ENCODE assay signal across 15 cellular contexts in the genomic region with DNA sequence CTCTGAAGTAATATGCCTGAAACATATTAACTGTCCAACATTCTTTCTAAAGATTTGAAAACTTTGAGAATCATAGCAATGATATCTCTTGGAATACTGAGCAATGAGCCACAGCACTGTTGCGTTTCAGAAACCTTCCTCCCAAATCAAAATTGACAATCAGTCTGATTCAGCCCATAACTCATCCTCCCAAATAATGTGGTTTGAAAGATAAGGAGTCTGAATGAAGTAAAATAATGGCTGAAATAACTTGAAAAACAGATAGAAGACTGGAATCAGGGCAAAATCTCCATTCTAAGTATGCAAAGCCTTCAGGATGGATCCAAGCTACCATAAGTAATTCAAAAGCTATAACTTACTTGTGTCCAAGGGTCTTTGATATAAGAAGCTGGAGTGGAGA.
DNase-seq lines count a peak whose midpoint lies in the region; ATAC-seq and TF ChIP-seq lines count a peak whose summit lies in the region.
"Had no signal": no experiment of that assay in that cellular context is flagged by ENCODE, and none has a peak within 500 bp of the region (broad histone marks: within the 10 kb centered on the region; RNA-seq: fewer than 3 reads in every experiment).

No MANE protein-coding gene starts in this region.

- no peaks in the 10 kb centered on the region for H3K36me3 Mint-ChIP-seq in nephron (ENCODE audit: low read depth)
- no peaks in the 10 kb centered on the region for H3K36me3 Mint-ChIP-seq in CD4-positive, alpha-beta T cell (ENCODE audit: low read depth)
- H3K36me3 Mint-ChIP-seq: CD8-positive, alpha-beta T cell had no signal

- no peak for ATAC-seq in HG03045 (IDR thresholded peaks at IDR 0.05; ENCODE audit: unreplicated experiment)
- no peak for ATAC-seq in CD4-positive, alpha-beta T cell (ENCODE audit: poor library complexity)
- ATAC-seq: CD8-positive, alpha-beta T cell; HCT116 had no signal

- H3K27me3 Mint-ChIP-seq in nephron (ENCODE audit: low read depth) = no peaks in the 10 kb centered on the region
- no peaks in the 10 kb centered on the region for H3K27me3 Mint-ChIP-seq in CD4-positive, alpha-beta T cell

- H3K4me1 Mint-ChIP-seq in nephron = peaks cover 49% of the 10 kb centered on the region
- H3K4me1 Mint-ChIP-seq in CD4-positive, alpha-beta T cell (ENCODE audit: low read depth) = no peaks in the 10 kb centered on the region

- H3K27me3 ChIP-seq in CD4-positive, alpha-beta T cell (ENCODE audit: control insufficient read depth, insufficient read depth, low read length) = no peaks in the 10 kb centered on the region
- H3K27me3 ChIP-seq: BE2C had no signal

- peak overlapping the region in 1 of 3 experiments; percentile 7 for H3K4me3 Mint-ChIP-seq in nephron
- no peak overlapping the region for H3K4me3 Mint-ChIP-seq in CD4-positive, alpha-beta T cell
- H3K4me3 Mint-ChIP-seq: CD8-positive, alpha-beta T cell had no signal

- intact Hi-C loops in CD4-positive, alpha-beta T cell (cut with DNase I, micrococcal nuclease) = no loop called here

- TF ChIP-seq CTCF in nephron (IDR thresholded peaks at IDR 0.05; ENCODE audit: unreplicated experiment in 3 of 3) = no peak
- no peak for TF ChIP-seq CTCF in CD4-positive, alpha-beta T cell (IDR thresholded peaks at IDR 0.05)

- CTCF ChIA-PET in CD4-positive, alpha-beta T cell (lab: Charles Lee) = no interaction called here

- peak; percentile 15 for DNase-seq in OCI-M1 (lab: John Stamatoyannopoulos, UW)
- peak; percentile 76 for DNase-seq in amniotic epithelial cell (ENCODE audit: low read depth)
- DNase-seq in fibroblast of peridontal ligament (ENCODE audit: extremely low read depth) = peak; percentile 28
- DNase-seq in COR-L47 (lab: John Stamatoyannopoulos, UW) = no peak
- no peak for DNase-seq in activated T-cell treated with anti-CD3 and anti-CD28 coated beads, Interleukin-2, amount 50 U/mL, for 1 hour
- DNase-seq in CD4-positive, alpha-beta T cell = no peak
- DNase-seq: BE2C; Caco-2; CD8-positive, alpha-beta T cell; DND-41; GDM1 had no signal

- no peak overlapping the region for H3K27ac ChIP-seq in CD4-positive, alpha-beta T cell (ENCODE audit: low read depth, low read length)
- H3K27ac ChIP-seq: C4-2B had no signal

- no peaks in the 10 kb centered on the region for H3K9me3 Mint-ChIP-seq in nephron
- no peaks in the 10 kb centered on the region for H3K9me3 Mint-ChIP-seq in CD4-positive, alpha-beta T cell
- H3K9me3 Mint-ChIP-seq: CD8-positive, alpha-beta T cell had no signal

- peak overlapping the region; percentile 42 to 97 (median 93) for H3K27ac Mint-ChIP-seq in nephron
- no peak overlapping the region for H3K27ac Mint-ChIP-seq in CD4-positive, alpha-beta T cell
- H3K27ac Mint-ChIP-seq: CD8-positive, alpha-beta T cell had no signal

- no peaks in the 10 kb centered on the region for H3K9me3 ChIP-seq in CD4-positive, alpha-beta T cell (ENCODE audit: control insufficient read depth, low read length)
- H3K9me3 ChIP-seq: BE2C, Caco-2 had no signal

- POLR2A ChIA-PET in CD4-positive, alpha-beta T cell (lab: Charles Lee) = no interaction called here

Comparison
In these comparisons a context has a peak if more than half of its experiments do, and no peak if none do; other contexts are left out.
1. DNase-seq: peak in OCI-M1 (single experiment), amniotic epithelial cell (single experiment) and fibroblast of peridontal ligament (single experiment); none in COR-L47 (single experiment), activated T-cell treated with anti-CD3 and anti-CD28 coated beads, Interleukin-2, amount 50 U/mL, for 1 hour (single experiment) and CD4-positive, alpha-beta T cell (0 of 10).